34 cellular contexts compared by ENCODE assay signal in the genomic region with DNA sequence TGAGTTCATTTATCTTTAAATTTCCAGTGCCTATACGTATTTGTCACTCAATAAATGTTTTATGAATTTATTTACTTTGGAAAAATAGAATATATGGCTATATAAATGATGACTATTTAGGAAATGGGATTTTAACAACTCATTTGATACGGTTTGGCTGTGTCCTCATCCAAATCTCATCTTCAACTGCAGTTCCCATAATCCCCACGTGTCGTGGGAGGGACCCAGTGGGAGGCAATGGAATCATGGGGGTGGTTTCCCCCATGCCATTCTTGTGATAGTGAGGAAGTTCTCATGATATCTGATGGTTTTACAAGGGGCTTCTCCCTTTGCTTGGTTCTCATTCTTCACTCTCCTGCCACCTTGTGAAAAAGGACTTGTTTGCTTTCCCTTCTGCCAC.
"Had no signal": no experiment of that assay in that cellular context is flagged by ENCODE, and none has a peak within 500 bp of the region (broad histone marks: within the 10 kb centered on the region; RNA-seq: fewer than 3 reads in every experiment).

No MANE protein-coding gene starts in this region.

- H3K36me3 ChIP-seq: brain microvascular endothelial cell had no signal

- DNase-seq: activated B cell treated with CpG ODN at 0.5 μM for 24 hours; activated CD4-positive, alpha-beta T cell treated with anti-CD3 and anti-CD28 coated beads for 4 hours; activated CD4-positive, alpha-beta T cell treated with anti-CD3 and anti-CD28 coated beads, Interleukin-2, amount 50 U/mL, for 4 hours; activated CD4-positive, CD25-positive, alpha-beta regulatory T cell treated with anti-CD3 and anti-CD28 coated beads, Interleukin-2, amount 50 U/mL, for 72 hours; activated CD8-positive, alpha-beta T cell treated with anti-CD3 and anti-CD28 coated beads for 36 hours; activated effector memory CD4-positive, alpha-beta T cell treated with anti-CD3 and anti-CD28 coated beads, Interleukin-2, amount 50 U/mL, for 16 hours; activated naive CD4-positive, alpha-beta T cell; activated naive CD4-positive, alpha-beta T cell treated with anti-CD3 and anti-CD28 coated beads, Interleukin-2, amount 50 U/mL, for 16 hours; activated naive CD8-positive, alpha-beta T cell treated with anti-CD3 and anti-CD28 coated beads for 36 hours; activated T-cell treated with anti-CD3 and anti-CD28 coated beads, Interleukin-2, amount 50 U/mL, for 1 hour; activated T-cell treated with anti-CD3 and anti-CD28 coated beads, Interleukin-2, amount 50 U/mL, for 72 hours; amniotic stem cell; aorta; brain microvascular endothelial cell; central memory CD4-positive, alpha-beta T cell; Kasumi-1; MM.1S; MV-4-11; NCI-H1092 treated with DMSO at 0.1 percent for 48 hours; NCI-H187 treated with DMSO at 0.1 percent for 48 hours; NCI-H2081; NCI-H2171 treated with DMSO at 0.1 percent for 48 hours; NCI-H2227 treated with DMSO at 0.1 percent for 48 hours; NCI-H446; NCI-H510A treated with DMSO at 0.1 percent for 48 hours; NCI-H526 treated with DMSO at 0.1 percent for 48 hours; NK-92 treated with Interleukin-12 subunit alpha and Interleukin-12 subunit beta, amount 100 ng/mL, for 24 hours; Right ventricle myocardium superior; SW 1271; T-helper 1 cell; T-helper 2 cell; T-helper 9 cell had no signal

- H3K27ac ChIP-seq: brain microvascular endothelial cell, VCaP had no signal

- H3K27me3 ChIP-seq: brain microvascular endothelial cell had no signal

- ATAC-seq: activated CD8-positive, alpha-beta T cell treated with anti-CD3 and anti-CD28 coated beads for 36 hours; activated T-cell treated with anti-CD3 and anti-CD28 coated beads, Interleukin-2, amount 50 U/mL, for 72 hours; activated T-helper 17 cell treated with anti-CD3 and anti-CD28 coated beads, Interleukin-2, amount 50 U/mL, for 72 hours had no signal
